18 cellular contexts compared by ENCODE assay signal in the genomic region with DNA sequence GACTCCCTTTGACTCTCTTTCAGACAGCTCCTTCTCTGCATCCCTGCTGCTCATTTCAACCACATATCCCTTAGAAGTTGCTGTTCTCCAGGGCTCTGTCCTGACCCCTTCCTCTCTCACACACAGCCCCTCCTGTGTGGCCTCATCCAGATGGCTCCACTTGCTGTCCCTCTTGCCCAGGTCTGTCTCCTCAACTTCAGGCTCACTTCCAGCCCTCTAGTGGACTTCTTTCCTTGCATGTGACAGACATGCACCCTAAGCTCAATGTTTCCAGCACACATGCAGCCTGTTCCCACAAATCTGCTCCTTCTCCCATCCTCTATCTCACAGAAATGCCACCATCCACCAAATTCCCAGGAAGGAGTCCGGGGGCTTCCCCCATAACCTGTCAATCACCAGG.
"Had no signal": no experiment of that assay in that cellular context is flagged by ENCODE, and none has a peak within 500 bp of the region (broad histone marks: within the 10 kb centered on the region; RNA-seq: fewer than 3 reads in every experiment).

No MANE protein-coding gene starts in this region.

- H3K27ac ChIP-seq: adrenal gland, coronary artery, lower lobe of right lung, skin epidermis had no signal

- DNase-seq: activated CD4-positive, alpha-beta T cell treated with anti-CD3 and anti-CD28 coated beads, Interleukin-2, amount 50 U/mL, for 4 hours; activated CD4-positive, CD25-positive, alpha-beta regulatory T cell treated with anti-CD3 and anti-CD28 coated beads, Interleukin-2, amount 50 U/mL, for 72 hours; activated gamma-delta T cell; caudate nucleus; erythroblast; lower lobe of right lung; nucleus accumbens; stimulated activated CD4-positive, alpha-beta T cell treated with anti-CD3 and anti-CD28 coated beads, Interleukin-15, amount 100 ng/mL, for 24 hours; stimulated activated CD4-positive, alpha-beta T cell treated with anti-CD3 and anti-CD28 coated beads, Interleukin-2, amount 100 ng/mL, for 48 hours; stimulated activated naive CD8-positive, alpha-beta T cell treated with anti-CD3 and anti-CD28 coated beads, Interleukin-15, amount 100 ng/mL, for 72 hours; T-helper 1 cell; T1000 had no signal

- H3K9me3 Mint-ChIP-seq: activated naive CD4-positive, alpha-beta T cell treated with anti-CD3 and anti-CD28 coated beads, Interleukin-2, amount 50 U/mL, for 72 hours; natural killer cell treated with Interleukin-12 subunit alpha and Interleukin-12 subunit beta and Interleukin-15 and Interleukin-18, amount 100 ng/mL, for 72 hours; stimulated activated naive CD8-positive, alpha-beta T cell treated with anti-CD3 and anti-CD28 coated beads, Interleukin-15, amount 100 ng/mL, for 72 hours; type B pancreatic cell had no signal

- H3K4me3 ChIP-seq: adrenal gland, coronary artery, lower lobe of right lung, skin epidermis had no signal

- H3K36me3 ChIP-seq: adrenal gland, lower lobe of right lung had no signal

- ATAC-seq: activated naive CD4-positive, alpha-beta T cell treated with anti-CD3 and anti-CD28 coated beads, Interleukin-2, amount 50 U/mL, for 72 hours; lower lobe of right lung; natural killer cell treated with Interleukin-12 subunit alpha and Interleukin-12 subunit beta and Interleukin-15 and Interleukin-18, amount 100 ng/mL, for 72 hours; stimulated activated naive CD8-positive, alpha-beta T cell treated with anti-CD3 and anti-CD28 coated beads, Interleukin-15, amount 100 ng/mL, for 72 hours had no signal

- H3K27ac Mint-ChIP-seq: activated naive CD4-positive, alpha-beta T cell treated with anti-CD3 and anti-CD28 coated beads, Interleukin-2, amount 50 U/mL, for 72 hours; natural killer cell treated with Interleukin-12 subunit alpha and Interleukin-12 subunit beta and Interleukin-15 and Interleukin-18, amount 100 ng/mL, for 72 hours; stimulated activated naive CD8-positive, alpha-beta T cell treated with anti-CD3 and anti-CD28 coated beads, Interleukin-15, amount 100 ng/mL, for 72 hours; type B pancreatic cell had no signal

- H3K27me3 ChIP-seq: adrenal gland had no signal

- H3K4me3 Mint-ChIP-seq: natural killer cell treated with Interleukin-12 subunit alpha and Interleukin-12 subunit beta and Interleukin-15 and Interleukin-18, amount 100 ng/mL, for 72 hours; stimulated activated naive CD8-positive, alpha-beta T cell treated with anti-CD3 and anti-CD28 coated beads, Interleukin-15, amount 100 ng/mL, for 72 hours; type B pancreatic cell had no signal

- H3K4me1 Mint-ChIP-seq: stimulated activated naive CD8-positive, alpha-beta T cell treated with anti-CD3 and anti-CD28 coated beads, Interleukin-15, amount 100 ng/mL, for 72 hours had no signal

- H3K36me3 Mint-ChIP-seq: activated naive CD4-positive, alpha-beta T cell treated with anti-CD3 and anti-CD28 coated beads, Interleukin-2, amount 50 U/mL, for 72 hours; natural killer cell treated with Interleukin-12 subunit alpha and Interleukin-12 subunit beta and Interleukin-15 and Interleukin-18, amount 100 ng/mL, for 72 hours; type B pancreatic cell had no signal

- H3K9me3 ChIP-seq: adrenal gland, lower lobe of right lung had no signal
